ENCODE assay signal across 21 cellular contexts in the genomic region with DNA sequence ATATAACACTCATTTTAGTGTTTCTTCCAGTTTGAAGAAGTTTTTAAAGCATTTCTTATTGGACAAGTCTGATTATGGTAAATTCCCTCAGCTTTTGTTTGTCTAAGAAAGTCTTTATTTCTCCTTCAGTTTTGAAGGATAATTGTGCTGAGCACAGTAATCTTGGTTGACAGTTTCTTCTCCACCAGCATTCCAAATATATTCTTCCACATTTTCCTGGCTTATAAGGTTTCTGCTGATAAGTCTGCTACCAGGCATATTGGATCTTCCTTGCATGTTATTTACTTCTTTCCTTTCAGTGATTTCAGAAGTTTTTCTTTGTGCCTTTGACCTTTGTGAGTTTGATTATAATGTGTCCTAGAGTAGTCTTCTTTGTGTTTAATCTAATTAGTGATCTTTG.
"Had no signal": no experiment of that assay in that cellular context is flagged by ENCODE, and none has a peak within 500 bp of the region (broad histone marks: within the 10 kb centered on the region; RNA-seq: fewer than 3 reads in every experiment).

No MANE protein-coding gene starts in this region.

- H3K4me1 ChIP-seq: gastrocnemius medialis, pancreas, right lobe of liver, tibial nerve, upper lobe of left lung had no signal

- H3K27me3 ChIP-seq: dorsolateral prefrontal cortex, gastrocnemius medialis, neutrophil, pancreas, right lobe of liver, tibial nerve, upper lobe of left lung had no signal

- H3K27ac ChIP-seq: dorsolateral prefrontal cortex, gastrocnemius medialis, neutrophil, pancreas, right lobe of liver, thoracic aorta, tibial nerve, upper lobe of left lung had no signal

- H3K9me3 ChIP-seq: right lobe of liver had no signal

- ATAC-seq: gastrocnemius medialis; left lobe of liver; natural killer cell; pancreas; right lobe of liver; stimulated activated naive B cell treated with anti-CD40 and anti-IgM and Interleukin-4, amounts not matched to agents 10 μg/mL and 1 μg/mL and 100 μg/mL, for 72 hours had no signal

- DNase-seq: dorsolateral prefrontal cortex; effector CD4-positive, alpha-beta T cell; foreskin fibroblast; gastrocnemius medialis; head of caudate nucleus; natural killer cell; pancreas; retina; right lobe of liver; small intestine; stimulated activated CD4-positive, alpha-beta T cell treated with anti-CD3 and anti-CD28 coated beads, Interleukin-15, amount 100 ng/mL, for 24 hours; stimulated activated CD4-positive, alpha-beta T cell treated with anti-CD3 and anti-CD28 coated beads, Interleukin-2, amount 100 ng/mL, for 48 hours; stimulated activated naive B cell treated with anti-CD40 and anti-IgM and Interleukin-4, amounts not matched to agents 10 μg/mL and 1 μg/mL and 100 μg/mL, for 72 hours; upper lobe of left lung had no signal

- H3K36me3 ChIP-seq: pancreas, thoracic aorta had no signal

- H3K4me3 ChIP-seq: dorsolateral prefrontal cortex, gastrocnemius medialis, lung, pancreas, right lobe of liver, thoracic aorta, tibial nerve, upper lobe of left lung had no signal

- FAIRE-seq: keratinocyte, urothelium cell line had no signal
